Comparison of ENCODE assay signal across 1 cellular context in genomic region chr6:166333172-166333995, GRCh38.
TF ChIP-seq lines count a peak whose summit lies in the region.

No MANE protein-coding gene starts in this region.

TF ChIP-seq in GM12878, 131 proteins besides CTCF, POLR2A, EP300 and RAD21 (continued from another document and continues in another):
- no peak for TF ChIP-seq ZBTB33 (IDR thresholded peaks at IDR 0.05)
- TF ChIP-seq NFXL1 (IDR thresholded peaks at IDR 0.05; ENCODE audit: borderline replicate concordance) = no peak
- peak; percentile 76; the same call in 1 of the 2 replicates for TF ChIP-seq MTA3 (IDR thresholded peaks at IDR 0.05; ENCODE audit: borderline replicate concordance, low read length)
- TF ChIP-seq ZNF24 (IDR thresholded peaks at IDR 0.05) = no peak
- TF ChIP-seq BCLAF1 (IDR thresholded peaks at IDR 0.05) = no peak
- no peak for TF ChIP-seq BRCA1 (IDR thresholded peaks at IDR 0.05; ENCODE audit: low read depth, low read length)
- peak; percentile 94 for TF ChIP-seq RUNX3 (IDR thresholded peaks at IDR 0.05; ENCODE audit: low read length)
- 0 out of 2 replicates have a peak, but pooled peaks have one; percentile 36 for TF ChIP-seq TCF12 (IDR thresholded peaks at IDR 0.05; ENCODE audit: low read depth, low read length)
- TF ChIP-seq SRF (IDR thresholded peaks at IDR 0.05; ENCODE audit: low read depth in 2 of 2, low read length in 2 of 2) = no peak
- TF ChIP-seq ZNF217 (IDR thresholded peaks at IDR 0.05) = no peak
- TF ChIP-seq KLF5 (IDR thresholded peaks at IDR 0.05; ENCODE audit: partially characterized antibody) = no peak
- no peak for TF ChIP-seq ZNF622 (IDR thresholded peaks at IDR 0.05)
- TF ChIP-seq HDAC6 (IDR thresholded peaks at IDR 0.05; ENCODE audit: unreplicated experiment) = no peak
- TF ChIP-seq GATAD2B (conservative IDR thresholded peaks at IDR 0.05; ENCODE audit: low read depth) = no peak
- TF ChIP-seq E2F4 (IDR thresholded peaks at IDR 0.05; ENCODE audit: low read depth, low read length) = no peak
- TF ChIP-seq CBFB (IDR thresholded peaks at IDR 0.05; ENCODE audit: low read depth) = peak; percentile 50; the same call in 1 of the 2 replicates
- TF ChIP-seq BCL11A (IDR thresholded peaks at IDR 0.05; ENCODE audit: low read depth, low read length) = peak; percentile 44; the same call in 1 of the 2 replicates
- TF ChIP-seq SMC3 (IDR thresholded peaks at IDR 0.05; ENCODE audit: borderline replicate concordance, low read length) = no peak
- TF ChIP-seq NBN (IDR thresholded peaks at IDR 0.05) = no peak; the same call in 1 of the 2 replicates
- TF ChIP-seq ATF2 (IDR thresholded peaks at IDR 0.05; ENCODE audit: low read length) = peak; percentile 54; the same call in 1 of the 2 replicates
- TF ChIP-seq ETV6 (conservative IDR thresholded peaks at IDR 0.05 in 1 of 2, IDR thresholded peaks at IDR 0.05 in 1 of 2; ENCODE audit: borderline replicate concordance in 1 of 2, low read depth in 1 of 2) = peak in 1 of 2 experiments; percentile 95; a peak in 2 of 4 replicates
- TF ChIP-seq ZNF687 (IDR thresholded peaks at IDR 0.05) = peak; percentile 67; the same call in 1 of the 2 replicates
- TF ChIP-seq SIN3A (IDR thresholded peaks at IDR 0.05; ENCODE audit: low read depth, low read length) = no peak
- TF ChIP-seq MLLT1 (IDR thresholded peaks at IDR 0.05) = peak; percentile 95
- TF ChIP-seq MYC (IDR thresholded peaks at IDR 0.05; ENCODE audit: insufficient read depth, insufficient read length, insufficient replicate concordance, low read length, severe bottlenecking) = no peak
- TF ChIP-seq MTA2 (IDR thresholded peaks at IDR 0.05; ENCODE audit: low read depth) = peak; percentile 57
- TF ChIP-seq USF2 (IDR thresholded peaks at IDR 0.05; ENCODE audit: borderline replicate concordance, low read depth, low read length) = no peak
- TF ChIP-seq TCF7 (IDR thresholded peaks at IDR 0.05; ENCODE audit: borderline replicate concordance) = peak; percentile 90
- no peak for TF ChIP-seq ZSCAN29 (IDR thresholded peaks at IDR 0.05)
- TF ChIP-seq SREBF1 (IDR thresholded peaks at IDR 0.05; ENCODE audit: low read length) = no peak
- TF ChIP-seq CREB1 (IDR thresholded peaks at IDR 0.05; ENCODE audit: low read depth) = peak; percentile 49; the same call in 1 of the 2 replicates
- no peak for TF ChIP-seq ZBTB4 (CRISPR knock-in tag; IDR thresholded peaks at IDR 0.05)
- TF ChIP-seq FOS (IDR thresholded peaks at IDR 0.05; ENCODE audit: borderline replicate concordance, extremely low read depth, insufficient read length) = no peak
- no peak for TF ChIP-seq IRF5 (IDR thresholded peaks at IDR 0.05; ENCODE audit: borderline replicate concordance)
- no peak for TF ChIP-seq SP1 (IDR thresholded peaks at IDR 0.05; ENCODE audit: low read depth, low read length)
- no peak for TF ChIP-seq FOXK2 (IDR thresholded peaks at IDR 0.05)
- no peak for TF ChIP-seq RFX5 (IDR thresholded peaks at IDR 0.05; ENCODE audit: low read depth, low read length)
- no peak for TF ChIP-seq SMARCA5 (IDR thresholded peaks at IDR 0.05)
- TF ChIP-seq NFIC (IDR thresholded peaks at IDR 0.05; ENCODE audit: low read depth, low read length) = peak; percentile 72; the same call in 1 of the 2 replicates
